ENCODE assay signal across 8 cellular contexts in genomic region chr12:127165567-127166392, GRCh38.
DNase-seq lines count a peak whose midpoint lies in the region; ATAC-seq, FAIRE-seq and TF ChIP-seq lines count a peak whose summit lies in the region.

No MANE protein-coding gene starts in this region.

- intact Hi-C loops in kidney (cut with DNase I), result no loop called here

- no peak overlapping the region for H3K27ac ChIP-seq in kidney (ENCODE audit: low read depth in 2 of 2, low read length in 2 of 2)

- no peaks in the 10 kb centered on the region for H3K9me3 ChIP-seq in kidney (ENCODE audit: control insufficient read depth in 1 of 2, low read length in 2 of 2)

- peak; percentile 21 to 87 (median 71) for DNase-seq in C1 segment of cervical spinal cord (lab: John Stamatoyannopoulos, UW)
- peak; percentile 48 for DNase-seq in NCI-H1048 (lab: John Stamatoyannopoulos, UW)
- DNase-seq in activated CD4-positive, CD25-positive, alpha-beta regulatory T cell treated with anti-CD3 and anti-CD28 coated beads, Interleukin-2, amount 50 U/mL, for 72 hours, result peak; percentile 37
- peak; percentile 76 for DNase-seq in central memory CD4-positive, alpha-beta T cell
- peak; percentile 96 for DNase-seq in kidney
- peak; percentile 76 to 80 for DNase-seq in stimulated activated CD4-positive, alpha-beta T cell treated with anti-CD3 and anti-CD28 coated beads, Interleukin-12 subunit alpha, Interleukin-12 subunit beta, amount 100 ng/mL, for 24 hours (ENCODE audit: low read depth in 2 of 2)
- DNase-seq in NCI-H226, result no peak

- H3K9ac ChIP-seq in kidney (ENCODE audit: low read length in 2 of 2), result peak overlapping the region in 1 of 2 donors; percentile 68

- no peaks in the 10 kb centered on the region for H3K4me1 ChIP-seq in kidney (ENCODE audit: control insufficient read depth in 1 of 2, insufficient read depth in 1 of 2, low read depth in 1 of 2, low read length in 2 of 2)

- TF ChIP-seq CTCF in kidney (IDR thresholded peaks at IDR 0.05; ENCODE audit: borderline replicate concordance, extremely low read depth, insufficient read depth), result no peak

- H3K36me3 ChIP-seq in kidney (ENCODE audit: control insufficient read depth in 1 of 2, insufficient read depth in 2 of 2, low read length in 2 of 2), result no peaks in the 10 kb centered on the region

- peak; percentile 49 for ATAC-seq in GM21576 (IDR thresholded peaks at IDR 0.05; ENCODE audit: unreplicated experiment)

- no peak for FAIRE-seq in kidney (lab: Jason Lieb, UNC)

- H3K4me3 ChIP-seq in kidney (ENCODE audit: low read length in 2 of 2), result peak overlapping the region; percentile 48 to 52
